Comparison of ENCODE assay signal across 8 cellular contexts in genomic region chr1:11935733-11936132, GRCh38. TPM values are rescaled to one million over a fixed set of nuclear protein-coding genes. Genes with fewer than 3 reads are reported as not detected.
DNase-seq lines count a peak whose midpoint lies in the region; ATAC-seq, FAIRE-seq and TF ChIP-seq lines count a peak whose summit lies in the region.
"Not testable (repeated sequence)": the region's sequence is repeated elsewhere in the genome, so short reads cannot be mapped to it uniquely, and the experiment has no call there.

No MANE protein-coding gene starts in this region.

- peaks cover 19% of the 10 kb centered on the region for H3K4me1 ChIP-seq in Loucy (ENCODE audit: insufficient read depth, low read length, poor library complexity, severe bottlenecking)
- H3K4me1 ChIP-seq in GM12878 (ENCODE audit: control insufficient read depth, insufficient read depth, low read length): peaks cover 11% of the 10 kb centered on the region
- H3K4me1 ChIP-seq in skeletal muscle satellite cell (ENCODE audit: control insufficient read depth, insufficient read depth, low read length): peaks cover 61% of the 10 kb centered on the region
- H3K4me1 ChIP-seq in vagina: peaks cover 43% of the 10 kb centered on the region

- POLR2A ChIA-PET in activated CD4-positive, alpha-beta memory T cell treated with anti-CD3 and anti-CD28 coated beads, Interleukin-2, amount 10 ng/mL, durations not matched to agents 7 days and 5 days (lab: Charles Lee): interaction anchor here (1.4 to 7.9 kb wide), 2 partner anchors 9 to 27 kb away, joined by 7 to 121 read pairs; partner anchors contain the start of gene KIAA2013
- POLR2A ChIA-PET in GM12878 (lab: Charles Lee): interaction anchor here (0.7 to 2.7 kb wide), 3 partner anchors 27 to 132 kb away, joined by 3 to 29 read pairs (median 4); no protein-coding TSS in a partner anchor

- H4K20me1 ChIP-seq in Loucy (ENCODE audit: insufficient read depth, low read length, poor library complexity, severe bottlenecking); GM12878 (ENCODE audit: control insufficient read depth, insufficient read depth): not testable (repeated sequence)

- not testable (repeated sequence) for BruUV-seq in GM12878 (replicated peaks; lab: Mats Ljungman, UMichigan)

- peak overlapping the region; percentile 95 for H3K4me2 ChIP-seq in Loucy (ENCODE audit: low read depth, low read length, poor library complexity, severe bottlenecking)
- peak overlapping the region; percentile 98 for H3K4me2 ChIP-seq in GM12878 (ENCODE audit: control insufficient read depth, insufficient read depth)
- peak overlapping the region; percentile 96 for H3K4me2 ChIP-seq in skeletal muscle satellite cell (ENCODE audit: low read length)

- H3F3A ChIP-seq in Loucy (ENCODE audit: low read depth): not testable (repeated sequence)

- not testable (repeated sequence) for H3K36me3 Mint-ChIP-seq in activated CD4-positive, alpha-beta memory T cell treated with anti-CD3 and anti-CD28 coated beads, Interleukin-2, amount 10 ng/mL, durations not matched to agents 7 days and 5 days (ENCODE audit: low read depth); mesothelial cell of epicardium

- not testable (repeated sequence) for H3K9me3 Mint-ChIP-seq in activated CD4-positive, alpha-beta memory T cell treated with anti-CD3 and anti-CD28 coated beads, Interleukin-2, amount 10 ng/mL, durations not matched to agents 7 days and 5 days; mesothelial cell of epicardium

- not testable (repeated sequence) for H2AFZ ChIP-seq in Loucy (ENCODE audit: low read length); GM12878 (ENCODE audit: control insufficient read depth, low read depth, low read length)

- TF ChIP-seq CTCF in C4-2B (conservative IDR thresholded peaks at IDR 0.05); Loucy (conservative IDR thresholded peaks at IDR 0.05; ENCODE audit: low read length); GM12878 (IDR thresholded peaks at IDR 0.05 in 2 of 3, conservative IDR thresholded peaks at IDR 0.05 in 1 of 3; ENCODE audit: control insufficient read depth in 2 of 3, extremely low read depth in 1 of 3, insufficient read depth in 1 of 3, low read depth in 3 of 3, low read length in 3 of 3); fibroblast of pulmonary artery (IDR thresholded peaks at IDR 0.05; ENCODE audit: low read length, missing control alignments); mesothelial cell of epicardium (IDR thresholded peaks at IDR 0.05; ENCODE audit: unreplicated experiment); vagina (IDR thresholded peaks at IDR 0.05): not testable (repeated sequence)

- FAIRE-seq in GM12878 (lab: Jason Lieb, UNC): not testable (repeated sequence)

- H3K9ac ChIP-seq in Loucy (ENCODE audit: low read depth, low read length, poor library complexity, severe bottlenecking); GM12878 (ENCODE audit: control insufficient read depth, insufficient read depth, low read length): not testable (repeated sequence)
- peak overlapping the region; percentile 46 for H3K9ac ChIP-seq in skeletal muscle satellite cell (ENCODE audit: low read depth, low read length)

- not testable (repeated sequence) for DNase-seq in activated CD4-positive, alpha-beta memory T cell treated with anti-CD3 and anti-CD28 coated beads, Interleukin-2, amount 10 ng/mL, durations not matched to agents 7 days and 5 days; GM12878 (ENCODE audit: low read depth, low spot score); fibroblast of pulmonary artery (ENCODE audit: low read depth); mesothelial cell of epicardium (ENCODE audit: low spot score in 2 of 2, unreplicated experiment in 2 of 2); vagina (ENCODE audit: extremely low spot score in 2 of 2)

- not testable (repeated sequence) for H3K36me3 ChIP-seq in Loucy (ENCODE audit: insufficient read depth, low read length); GM12878 (ENCODE audit: control insufficient read depth in 2 of 2, insufficient read depth in 2 of 2, low read length in 1 of 2); vagina
- H3K36me3 ChIP-seq in skeletal muscle satellite cell (ENCODE audit: insufficient read depth, low read length): peaks cover 17% of the 10 kb centered on the region

- CTCF ChIA-PET in activated CD4-positive, alpha-beta memory T cell treated with anti-CD3 and anti-CD28 coated beads, Interleukin-2, amount 10 ng/mL, durations not matched to agents 7 days and 5 days (lab: Charles Lee): interaction anchor here (1.5 kb wide), 1 partner anchor 28 kb away, joined by 5 read pairs; no protein-coding TSS in a partner anchor
- CTCF ChIA-PET in GM12878 (lab: Yijun Ruan, JAX): not testable (repeated sequence)

- H3K27ac ChIP-seq in C4-2B: peak overlapping the region; percentile 81; the same call in 1 of the 2 replicates
- not testable (repeated sequence) for H3K27ac ChIP-seq in GM12878 (ENCODE audit: control insufficient read depth, insufficient read depth)
- H3K27ac ChIP-seq in vagina: peak overlapping the region; percentile 84

- not testable (repeated sequence) for TF ChIP-seq RAD21 in GM12878 (IDR thresholded peaks at IDR 0.05; ENCODE audit: insufficient read depth, low read depth, low read length)

- not testable (repeated sequence) for H3K27me3 ChIP-seq in Loucy (ENCODE audit: insufficient read depth, low read length, poor library complexity, severe bottlenecking); GM12878 (replicated peaks in 1 of 2; ENCODE audit: control insufficient read depth in 2 of 2, insufficient read depth in 2 of 2, low read length in 1 of 2); skeletal muscle satellite cell (ENCODE audit: control insufficient read depth, insufficient read depth, low read length); vagina

- H3K27me3 Mint-ChIP-seq in activated CD4-positive, alpha-beta memory T cell treated with anti-CD3 and anti-CD28 coated beads, Interleukin-2, amount 10 ng/mL, durations not matched to agents 7 days and 5 days; mesothelial cell of epicardium (ENCODE audit: low read depth): not testable (repeated sequence)

- RAD21 ChIA-PET in GM12878 (lab: Charles Lee; ENCODE audit: unreplicated experiment): not testable (repeated sequence)

- ATAC-seq in GM12878: not testable (repeated sequence)

- H3K9me3 ChIP-seq in Loucy (ENCODE audit: insufficient read depth, low read depth, low read length); GM12878 (replicated peaks; ENCODE audit: control insufficient read depth, insufficient read depth, low read length); skeletal muscle satellite cell (replicated peaks; ENCODE audit: low read length); vagina: not testable (repeated sequence)

- in situ Hi-C loops in GM12878 (cut with MboI): not testable (repeated sequence)

- not testable (repeated sequence) for H3K27ac Mint-ChIP-seq in activated CD4-positive, alpha-beta memory T cell treated with anti-CD3 and anti-CD28 coated beads, Interleukin-2, amount 10 ng/mL, durations not matched to agents 7 days and 5 days; mesothelial cell of epicardium

- peak overlapping the region; percentile 35 for H3K4me3 Mint-ChIP-seq in activated CD4-positive, alpha-beta memory T cell treated with anti-CD3 and anti-CD28 coated beads, Interleukin-2, amount 10 ng/mL, durations not matched to agents 7 days and 5 days
- H3K4me3 Mint-ChIP-seq in mesothelial cell of epicardium: peak overlapping the region; percentile 38

- not testable (repeated sequence) for TF ChIP-seq POLR2A in GM12878 (IDR thresholded peaks at IDR 0.05; ENCODE audit: low read depth, low read length); vagina (IDR thresholded peaks at IDR 0.05)

- peaks cover 23% of the 10 kb centered on the region for H3K79me2 ChIP-seq in Loucy (ENCODE audit: insufficient read depth, low read length)
- peaks cover 30% of the 10 kb centered on the region for H3K79me2 ChIP-seq in GM12878 (ENCODE audit: control insufficient read depth, insufficient read depth, low read length)

- WGBS in GM12878 (ENCODE audit: insufficient coverage, insufficient replicate concordance, low lambda C conversion rate, missing lambda C conversion rate): 93% methylated on average over 10 of the region's 10 CpGs

- not testable (repeated sequence) for TF ChIP-seq EP300 in GM12878 (IDR thresholded peaks at IDR 0.05; ENCODE audit: borderline replicate concordance in 1 of 2, control insufficient read depth in 1 of 2, low read depth in 2 of 2, low read length in 2 of 2)

- SMC1A ChIA-PET in GM12878 (lab: Charles Lee; ENCODE audit: uncharacterized antibody, unreplicated experiment): interaction anchor here (0.8 kb wide), 1 partner anchor 31 kb away, joined by 3 read pairs; no protein-coding TSS in a partner anchor

- H3K4me1 Mint-ChIP-seq in activated CD4-positive, alpha-beta memory T cell treated with anti-CD3 and anti-CD28 coated beads, Interleukin-2, amount 10 ng/mL, durations not matched to agents 7 days and 5 days: not testable (repeated sequence)
- H3K4me1 Mint-ChIP-seq in mesothelial cell of epicardium: peaks cover 20% of the 10 kb centered on the region

- not testable (repeated sequence) for H3K9me2 ChIP-seq in Loucy (replicated peaks; ENCODE audit: low read depth, low read length)

- intact Hi-C loops in GM12878 (cut with micrococcal nuclease; ENCODE audit: unreplicated experiment): loop anchor here (2.0 kb wide), 1 partner anchor 45 kb away; the partner anchor contains the start of gene MFN2
- intact Hi-C loops in vagina (cut with DNase I): loop anchor here (2.0 kb wide), 1 partner anchor 43 kb away; no protein-coding TSS in a partner anchor

- H3K4me3 ChIP-seq in Loucy (ENCODE audit: low read length, poor library complexity, severe bottlenecking): not testable (repeated sequence)
- H3K4me3 ChIP-seq in GM12878 (peak overlapping the region; percentile 89; the same call in 1 of the 2 replicates), fibroblast of pulmonary artery (replicated peaks; ENCODE audit: low read depth, low read length) (peak overlapping the region; percentile 76), skeletal muscle satellite cell (ENCODE audit: low read length) (peak overlapping the region; percentile 83), vagina (peak overlapping the region in 1 of 2 donors; percentile 57)

RNA-seq across cellular contexts. Expression of gene PLOD1, which starts 1.2 kb away (rescaled TPM):
- total RNA-seq in activated CD4-positive, alpha-beta memory T cell treated with anti-CD3 and anti-CD28 coated beads, Interleukin-2, amount 10 ng/mL, durations not matched to agents 7 days and 5 days: 10 to 100 TPM; 15.7 to 16.5 TPM
- 85.4 and 93.8 TPM in 2 replicates for total RNA-seq in GM12878 (2013; cell fraction: nucleolus; rRNA removed)
- 30.8 and 35.9 TPM in 2 replicates for total RNA-seq in GM12878 (2014; rRNA removed)
- 19.9 and 20.3 TPM in 2 replicates for total RNA-seq in GM12878 (2014; rRNA removed; fragmentation: Illumina TruSeq; extraction: Trizol)
- total RNA-seq in GM12878 (2021): 41.2 and 42.6 TPM in 2 replicates
- polyA plus RNA-seq in GM12878 (2011; ENCODE audit: low read depth): 20.1 TPM
- 15.5 and 33.5 TPM in 2 replicates for polyA plus RNA-seq in GM12878 (2011; rRNA removed)
- polyA plus RNA-seq in GM12878 (2011; cell fraction: cytosol; rRNA removed): 45.6 and 46.0 TPM in 2 replicates
- 61.9 and 76.3 TPM in 2 replicates for polyA plus RNA-seq in GM12878 (2011; cell fraction: nucleus; rRNA removed)
- 48.1 and 49.8 TPM in 2 replicates for polyA plus RNA-seq in GM12878 (2012)
- 13.8 and 23.9 TPM in 2 replicates for polyA plus RNA-seq in GM12878 (2014; fragmentation: Illumina TruSeq; extraction: Trizol)
- polyA plus RNA-seq in GM12878 (2014; fragmentation: Nextera tagmentation; extraction: Ambion mirVana): 10 to 100 TPM; 10.6 to 11.5 TPM
- polyA plus RNA-seq in GM12878 (2014; rRNA removed): 25.7 and 33.2 TPM in 2 replicates
- polyA plus RNA-seq in GM12878 (2016; fragmentation: Nextera tagmentation; extraction: Ambion mirVana): 10 to 100 TPM; 32.9 to 37.3 TPM
- 34.0 and 56.4 TPM in 2 replicates for polyA minus RNA-seq in GM12878 (2011; rRNA and poly(A)+ RNA removed)
- polyA minus RNA-seq in GM12878 (2011; cell fraction: cytosol; rRNA and poly(A)+ RNA removed): 24.3 and 30.3 TPM in 2 replicates
- polyA minus RNA-seq in GM12878 (2011; cell fraction: nucleus; rRNA and poly(A)+ RNA removed): 20.9 and 24.7 TPM in 2 replicates
- total RNA-seq in mesothelial cell of epicardium: 198 to 206 TPM (median 203 TPM) in 3 replicates
- 267 and 303 TPM in 2 replicates for total RNA-seq in skeletal muscle satellite cell (2012; rRNA removed)
- total RNA-seq in vagina: 42.2 TPM

RNA-seq across cellular contexts. Expression of gene KIAA2013, which starts 9.5 kb away (rescaled TPM):
- 10 to 100 TPM; 41.5 to 41.9 TPM for total RNA-seq in activated CD4-positive, alpha-beta memory T cell treated with anti-CD3 and anti-CD28 coated beads, Interleukin-2, amount 10 ng/mL, durations not matched to agents 7 days and 5 days
- 54.8 and 62.9 TPM in 2 replicates for total RNA-seq in GM12878 (2013; cell fraction: nucleolus; rRNA removed)
- 40.4 and 46.5 TPM in 2 replicates for total RNA-seq in GM12878 (2014; rRNA removed)
- total RNA-seq in GM12878 (2014; rRNA removed; fragmentation: Illumina TruSeq; extraction: Trizol): 12.8 and 15.3 TPM in 2 replicates
- total RNA-seq in GM12878 (2021): 42.4 and 43.2 TPM in 2 replicates
- polyA plus RNA-seq in GM12878 (2011; ENCODE audit: low read depth): 20.6 TPM
- polyA plus RNA-seq in GM12878 (2011; rRNA removed): 22.3 and 36.7 TPM in 2 replicates
- 70.4 and 99.3 TPM in 2 replicates for polyA plus RNA-seq in GM12878 (2011; cell fraction: cytosol; rRNA removed)
- 56.0 and 67.2 TPM in 2 replicates for polyA plus RNA-seq in GM12878 (2011; cell fraction: nucleus; rRNA removed)
- polyA plus RNA-seq in GM12878 (2012): 35.1 and 41.3 TPM in 2 replicates
- polyA plus RNA-seq in GM12878 (2014; fragmentation: Illumina TruSeq; extraction: Trizol): 4.3 and 13.1 TPM in 2 replicates
- 1 to 10 TPM; 1.9 to 5.0 TPM for polyA plus RNA-seq in GM12878 (2014; fragmentation: Nextera tagmentation; extraction: Ambion mirVana)
- 44.9 and 46.5 TPM in 2 replicates for polyA plus RNA-seq in GM12878 (2014; rRNA removed)
- polyA plus RNA-seq in GM12878 (2016; fragmentation: Nextera tagmentation; extraction: Ambion mirVana): 1 to 10 TPM; 5.3 to 6.6 TPM
- 36.1 and 66.9 TPM in 2 replicates for polyA minus RNA-seq in GM12878 (2011; rRNA and poly(A)+ RNA removed)
- polyA minus RNA-seq in GM12878 (2011; cell fraction: cytosol; rRNA and poly(A)+ RNA removed): 22.1 and 22.5 TPM in 2 replicates
- polyA minus RNA-seq in GM12878 (2011; cell fraction: nucleus; rRNA and poly(A)+ RNA removed): 12.1 and 21.5 TPM in 2 replicates
- 37.8 to 39.3 TPM (median 37.8 TPM) in 3 replicates for total RNA-seq in mesothelial cell of epicardium
- total RNA-seq in skeletal muscle satellite cell (2012; rRNA removed): 68.4 and 73.2 TPM in 2 replicates
- 51.1 TPM for total RNA-seq in vagina

RNA-seq across cellular contexts. Expression of gene MFN2, which starts 44.5 kb away (rescaled TPM):
- 10 to 100 TPM; 51.4 to 52.1 TPM for total RNA-seq in activated CD4-positive, alpha-beta memory T cell treated with anti-CD3 and anti-CD28 coated beads, Interleukin-2, amount 10 ng/mL, durations not matched to agents 7 days and 5 days
- total RNA-seq in GM12878 (2013; cell fraction: nucleolus; rRNA removed): 36.8 and 39.8 TPM in 2 replicates
- total RNA-seq in GM12878 (2014; rRNA removed) (46.1 and 46.2 TPM in 2 replicates), GM12878 (2014; rRNA removed; fragmentation: Illumina TruSeq; extraction: Trizol) (27.5 and 28.7 TPM in 2 replicates), GM12878 (2021) (59.6 and 59.8 TPM in 2 replicates), mesothelial cell of epicardium (52.4 to 58.4 TPM (median 53.7 TPM) in 3 replicates), vagina (61.6 TPM)
- polyA plus RNA-seq in GM12878 (2011; ENCODE audit: low read depth): 20.8 TPM
- polyA plus RNA-seq in GM12878 (2011; rRNA removed) (29.8 and 50.0 TPM in 2 replicates), GM12878 (2014; fragmentation: Illumina TruSeq; extraction: Trizol) (44.0 and 50.1 TPM in 2 replicates), GM12878 (2014; fragmentation: Nextera tagmentation; extraction: Ambion mirVana) (1 to 10 TPM; 5.3 to 6.4 TPM), GM12878 (2014; rRNA removed) (41.7 and 43.1 TPM in 2 replicates), GM12878 (2016; fragmentation: Nextera tagmentation; extraction: Ambion mirVana) (10 to 100 TPM; 59.9 to 64.4 TPM)
- polyA plus RNA-seq in GM12878 (2011; cell fraction: cytosol; rRNA removed): 42.8 and 42.9 TPM in 2 replicates
- 57.4 and 73.7 TPM in 2 replicates for polyA plus RNA-seq in GM12878 (2011; cell fraction: nucleus; rRNA removed)
- 28.5 and 35.1 TPM in 2 replicates for polyA plus RNA-seq in GM12878 (2012)
- polyA minus RNA-seq in GM12878 (2011; rRNA and poly(A)+ RNA removed): 53.7 and 65.1 TPM in 2 replicates
- polyA minus RNA-seq in GM12878 (2011; cell fraction: cytosol; rRNA and poly(A)+ RNA removed): 15.1 and 19.0 TPM in 2 replicates
- 16.0 and 23.1 TPM in 2 replicates for polyA minus RNA-seq in GM12878 (2011; cell fraction: nucleus; rRNA and poly(A)+ RNA removed)
- total RNA-seq in skeletal muscle satellite cell (2012; rRNA removed): 57.0 and 68.2 TPM in 2 replicates
